In the genomic region with DNA sequence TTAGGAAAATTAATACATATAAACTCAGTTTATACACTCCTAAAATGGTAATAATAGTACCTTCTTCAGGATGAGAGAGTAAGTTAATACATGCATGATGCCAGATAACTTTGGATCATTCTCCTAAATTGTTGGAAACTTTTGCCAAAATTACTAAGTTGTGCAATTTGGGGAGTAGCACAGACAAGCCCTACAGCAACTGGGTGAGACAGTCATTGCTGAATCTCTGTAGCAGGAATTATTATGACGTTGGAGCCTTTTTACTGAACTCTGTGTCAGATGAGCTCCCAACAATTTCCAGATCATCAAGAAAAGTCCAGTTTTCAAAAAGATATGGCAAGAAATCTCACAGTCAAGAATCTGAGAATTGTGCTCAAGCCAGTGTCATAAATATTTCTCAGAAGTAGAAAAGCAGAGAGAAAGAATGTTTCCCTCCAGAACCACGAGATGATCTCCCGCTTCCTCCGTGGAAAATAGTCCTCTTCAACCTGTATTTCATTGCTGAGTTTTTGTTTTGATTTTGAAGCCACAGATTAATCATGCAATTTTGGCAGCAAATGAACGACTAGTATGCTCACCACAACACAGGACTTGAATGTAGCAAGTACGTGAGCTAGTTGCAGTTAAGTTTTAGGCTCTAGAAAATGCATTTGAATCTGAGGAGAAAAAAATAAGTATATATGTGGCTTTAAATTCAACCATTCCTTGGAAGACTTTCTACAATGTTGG, we compare ENCODE assay signal across 1 cellular context.
TF ChIP-seq lines count a peak whose summit lies in the region.

No MANE protein-coding gene starts in this region.

TF ChIP-seq in H1, 55 proteins besides CTCF, POLR2A, EP300 and RAD21 (continued from another document):
- TF ChIP-seq PHF8 (conservative IDR thresholded peaks at IDR 0.05; ENCODE audit: low read depth, low read length) (no peak), CHD1 (IDR thresholded peaks at IDR 0.05; ENCODE audit: low read depth, low read length) (no peak), CBX5 (IDR thresholded peaks at IDR 0.05; ENCODE audit: low read depth, low read length) (no peak), SUZ12 (IDR thresholded peaks at IDR 0.05; ENCODE audit: low read length) (no peak), NRF1 (IDR thresholded peaks at IDR 0.05; ENCODE audit: low read depth, low read length) (no peak), BCL11A (IDR thresholded peaks at IDR 0.05; ENCODE audit: low read depth in 2 of 2, low read length in 2 of 2) (no peak), KDM1A (IDR thresholded peaks at IDR 0.05; ENCODE audit: borderline replicate concordance, low read length) (no peak), CTBP2 (IDR thresholded peaks at IDR 0.05; ENCODE audit: borderline replicate concordance, insufficient read depth, insufficient read length, low read length) (no peak), RXRA (IDR thresholded peaks at IDR 0.05; ENCODE audit: insufficient read depth, low read depth, low read length) (no peak), POLR2AphosphoS5 (IDR thresholded peaks at IDR 0.05; ENCODE audit: low read depth, low read length) (no peak), EGR1 (IDR thresholded peaks at IDR 0.05; ENCODE audit: borderline replicate concordance, low read depth, low read length) (no peak), JUN (IDR thresholded peaks at IDR 0.05; ENCODE audit: low read depth, low read length) (no peak), RNF2 (IDR thresholded peaks at IDR 0.05; ENCODE audit: borderline replicate concordance, low read depth, low read length, missing control alignments, poor library complexity, severe bottlenecking) (no peak), SIN3A (conservative IDR thresholded peaks at IDR 0.05 in 1 of 2, IDR thresholded peaks at IDR 0.05 in 1 of 2; ENCODE audit: low read depth in 1 of 2, low read length in 2 of 2) (no peak), HDAC6 (IDR thresholded peaks at IDR 0.05; ENCODE audit: low read depth, low read length) (no peak)
- TF ChIP-seq, protein P1, sequence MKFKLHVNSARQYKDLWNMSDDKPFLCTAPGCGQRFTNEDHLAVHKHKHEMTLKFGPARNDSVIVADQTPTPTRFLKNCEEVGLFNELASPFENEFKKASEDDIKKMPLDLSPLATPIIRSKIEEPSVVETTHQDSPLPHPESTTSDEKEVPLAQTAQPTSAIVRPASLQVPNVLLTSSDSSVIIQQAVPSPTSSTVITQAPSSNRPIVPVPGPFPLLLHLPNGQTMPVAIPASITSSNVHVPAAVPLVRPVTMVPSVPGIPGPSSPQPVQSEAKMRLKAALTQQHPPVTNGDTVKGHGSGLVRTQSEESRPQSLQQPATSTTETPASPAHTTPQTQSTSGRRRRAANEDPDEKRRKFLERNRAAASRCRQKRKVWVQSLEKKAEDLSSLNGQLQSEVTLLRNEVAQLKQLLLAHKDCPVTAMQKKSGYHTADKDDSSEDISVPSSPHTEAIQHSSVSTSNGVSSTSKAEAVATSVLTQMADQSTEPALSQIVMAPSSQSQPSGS (IDR thresholded peaks at IDR 0.05; ENCODE audit: low read length): no peak
- TF ChIP-seq, protein P2, sequence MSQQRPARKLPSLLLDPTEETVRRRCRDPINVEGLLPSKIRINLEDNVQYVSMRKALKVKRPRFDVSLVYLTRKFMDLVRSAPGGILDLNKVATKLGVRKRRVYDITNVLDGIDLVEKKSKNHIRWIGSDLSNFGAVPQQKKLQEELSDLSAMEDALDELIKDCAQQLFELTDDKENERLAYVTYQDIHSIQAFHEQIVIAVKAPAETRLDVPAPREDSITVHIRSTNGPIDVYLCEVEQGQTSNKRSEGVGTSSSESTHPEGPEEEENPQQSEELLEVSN (IDR thresholded peaks at IDR 0.05): no peak
